In the genomic region with DNA sequence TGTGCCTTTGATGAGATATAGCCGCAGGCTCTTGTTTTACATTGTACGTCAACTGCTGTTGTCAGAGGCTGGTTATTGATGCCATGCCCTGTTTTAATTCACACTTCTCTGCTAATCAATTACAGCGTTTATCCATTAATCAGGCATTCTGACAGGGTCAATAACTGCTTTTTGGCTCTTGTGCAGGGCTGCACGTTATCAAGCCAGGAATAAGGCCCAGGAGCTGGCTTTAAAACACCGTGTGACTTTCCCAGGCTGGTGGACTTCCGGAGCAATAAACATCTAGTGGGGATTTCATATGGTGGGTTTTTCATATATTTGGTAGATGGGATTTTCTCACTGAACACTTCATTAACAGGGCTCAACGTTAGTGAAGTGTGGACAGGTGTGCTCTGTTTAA, we compare ENCODE assay signal across 22 cellular contexts.
"Had no signal": no experiment of that assay in that cellular context is flagged by ENCODE, and none has a peak within 500 bp of the region (broad histone marks: within the 10 kb centered on the region; RNA-seq: fewer than 3 reads in every experiment).

No MANE protein-coding gene starts in this region.

- H3K4me3 ChIP-seq: breast epithelium, left lung, prostate gland, skin epidermis, upper lobe of right lung had no signal

- DNase-seq: activated CD4-positive, CD25-positive, alpha-beta regulatory T cell treated with anti-CD3 and anti-CD28 coated beads, Interleukin-2, amount 50 U/mL, for 72 hours; activated naive CD4-positive, alpha-beta T cell; activated naive CD8-positive, alpha-beta T cell treated with anti-CD3 and anti-CD28 coated beads, Interleukin-2, amount 10 ng/mL, durations not matched to agents 7 days and 5 days; anterior cingulate cortex; cerebellar nuclear complex; effector memory CD4-positive, alpha-beta T cell; left lung; mammary epithelial cell; naive B cell; occipital lobe; right cardiac atrium; stimulated activated CD4-positive, alpha-beta T cell treated with anti-CD3 and anti-CD28 coated beads, Interleukin-4, amount 100 ng/mL, for 24 hours; stimulated activated CD8-positive, alpha-beta memory T cell treated with anti-CD3 and anti-CD28 coated beads, Interleukin-4, amount 100 ng/mL, for 48 hours; stimulated activated naive CD4-positive, alpha-beta T cell treated with Interleukin-2 at 50 U/mL for 16 hours; T-helper 9 cell; upper lobe of right lung had no signal

- H3K27me3 ChIP-seq: breast epithelium, left lung, upper lobe of right lung had no signal

- ATAC-seq: left lung, right cardiac atrium, upper lobe of right lung had no signal

- FAIRE-seq: frontal cortex, keratinocyte had no signal

- H3K4me3 Mint-ChIP-seq: activated naive CD8-positive, alpha-beta T cell treated with anti-CD3 and anti-CD28 coated beads, Interleukin-2, amount 10 ng/mL, durations not matched to agents 7 days and 5 days; naive B cell had no signal

- H3K36me3 Mint-ChIP-seq: activated naive CD8-positive, alpha-beta T cell treated with anti-CD3 and anti-CD28 coated beads, Interleukin-2, amount 10 ng/mL, durations not matched to agents 7 days and 5 days had no signal

- H3K27me3 Mint-ChIP-seq: naive B cell had no signal

- H3K9me3 Mint-ChIP-seq: activated naive CD8-positive, alpha-beta T cell treated with anti-CD3 and anti-CD28 coated beads, Interleukin-2, amount 10 ng/mL, durations not matched to agents 7 days and 5 days had no signal

- H3K27ac ChIP-seq: breast epithelium, epithelial cell of prostate, left lung, prostate gland, skin epidermis, upper lobe of right lung had no signal

- H3K27ac Mint-ChIP-seq: activated naive CD8-positive, alpha-beta T cell treated with anti-CD3 and anti-CD28 coated beads, Interleukin-2, amount 10 ng/mL, durations not matched to agents 7 days and 5 days had no signal

- H3K4me1 ChIP-seq: breast epithelium, left lung, prostate gland, upper lobe of right lung had no signal

- H3K36me3 ChIP-seq: breast epithelium, left lung, prostate gland, upper lobe of right lung had no signal

- H3K9me3 ChIP-seq: left lung, prostate gland, upper lobe of right lung had no signal
